Comparison of ENCODE assay signal across 8 cellular contexts in the genomic region with DNA sequence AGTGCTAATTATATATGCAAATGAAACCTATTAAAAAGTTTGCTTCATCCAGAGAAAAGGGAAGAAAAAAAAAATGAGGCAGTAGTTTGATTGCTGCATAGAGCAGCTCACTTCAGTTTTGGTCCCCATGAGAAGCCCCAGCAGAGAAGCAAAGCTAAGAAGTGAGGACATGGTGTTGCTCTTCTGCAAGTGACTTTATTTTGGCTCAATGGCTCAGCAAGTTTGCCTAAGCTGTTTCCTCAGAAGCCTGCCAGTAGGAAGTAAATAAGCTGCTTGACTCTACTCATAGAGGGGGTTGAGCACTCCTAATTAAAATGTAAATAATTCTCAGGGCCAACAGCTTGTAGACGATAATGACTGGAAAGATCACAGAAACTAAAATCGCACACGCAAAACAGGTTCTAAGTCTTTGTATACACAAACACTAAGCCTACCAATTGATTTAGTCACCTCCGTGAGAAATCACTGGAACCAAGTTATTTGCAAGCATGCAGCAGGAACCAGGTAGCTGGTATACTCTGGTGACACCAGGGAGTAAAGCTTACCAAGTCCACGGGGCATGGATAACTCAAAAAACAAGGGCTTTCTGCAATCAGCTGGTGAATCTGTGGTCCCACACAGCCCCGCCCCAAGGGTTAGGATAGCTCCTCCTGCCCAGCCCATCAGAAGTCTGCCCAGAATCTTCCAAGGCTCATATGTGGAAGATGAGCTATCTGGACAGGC. TPM values are rescaled to one million over a fixed set of nuclear protein-coding genes. Genes with fewer than 3 reads are reported as not detected.
A peak's percentile ranks its signal among the peaks of the same experiment; 100 is the strongest.
DNase-seq lines count a peak whose midpoint lies in the region; ATAC-seq and TF ChIP-seq lines count a peak whose summit lies in the region.

No MANE protein-coding gene starts in this region.

- no peak for TF ChIP-seq POLR2A in GM18505 (IDR thresholded peaks at IDR 0.05; ENCODE audit: borderline replicate concordance, extremely low read depth, insufficient read depth, insufficient read length)

- no peak overlapping the region for H3K4me3 ChIP-seq in right atrium auricular region
- no peak overlapping the region for H3K4me3 ChIP-seq in mesodermal cell (ENCODE audit: extremely low read depth, insufficient read depth, low read length, poor library complexity, severe bottlenecking)

- H3K9me3 Mint-ChIP-seq in activated T-helper 1 cell treated with anti-CD3 and anti-CD28 coated beads, Interleukin-12 subunit alpha, Interleukin-12 subunit beta, Interleukin-2, Interleukin-4 antibody, amounts not matched to agents 30 ng/mL and 10 ng/mL and 1 ng/mL, durations not matched to agents 14 hours and 24 hours and 36 hours, result no peaks in the 10 kb centered on the region
- H3K9me3 Mint-ChIP-seq in glutamatergic neuron (ENCODE audit: unreplicated experiment), result no peaks in the 10 kb centered on the region

- H3K4me1 Mint-ChIP-seq in activated T-helper 1 cell treated with anti-CD3 and anti-CD28 coated beads, Interleukin-12 subunit alpha, Interleukin-12 subunit beta, Interleukin-2, Interleukin-4 antibody, amounts not matched to agents 30 ng/mL and 10 ng/mL and 1 ng/mL, durations not matched to agents 14 hours and 24 hours and 36 hours (ENCODE audit: low read depth), result peaks cover 58% of the 10 kb centered on the region
- no peaks in the 10 kb centered on the region for H3K4me1 Mint-ChIP-seq in glutamatergic neuron (ENCODE audit: low read depth, unreplicated experiment)

- DNase-seq in Right ventricle myocardium superior (no peak), right atrium auricular region (ENCODE audit: low spot score) (no peak), glutamatergic neuron (no peak), cerebellum (ENCODE audit: low spot score) (no peak)
- DNase-seq in activated T-helper 1 cell treated with anti-CD3 and anti-CD28 coated beads, Interleukin-12 subunit alpha, Interleukin-12 subunit beta, Interleukin-2, Interleukin-4 antibody, amounts not matched to agents 30 ng/mL and 10 ng/mL and 1 ng/mL, durations not matched to agents 14 hours and 24 hours and 36 hours (ENCODE audit: low spot score), result no peak

- TF ChIP-seq CTCF in right atrium auricular region (IDR thresholded peaks at IDR 0.05) (no peak), glutamatergic neuron (IDR thresholded peaks at IDR 0.05; ENCODE audit: partially characterized antibody, unreplicated experiment) (no peak)

- peaks cover 7% of the 10 kb centered on the region for H3K36me3 Mint-ChIP-seq in activated T-helper 1 cell treated with anti-CD3 and anti-CD28 coated beads, Interleukin-12 subunit alpha, Interleukin-12 subunit beta, Interleukin-2, Interleukin-4 antibody, amounts not matched to agents 30 ng/mL and 10 ng/mL and 1 ng/mL, durations not matched to agents 14 hours and 24 hours and 36 hours (ENCODE audit: low read depth)
- H3K36me3 Mint-ChIP-seq in glutamatergic neuron (ENCODE audit: unreplicated experiment), result no peaks in the 10 kb centered on the region

- H3K27ac ChIP-seq in right atrium auricular region (no peak overlapping the region), mesodermal cell (ENCODE audit: low read depth, low read length, severe bottlenecking) (peak overlapping the region; percentile 90)

- H3K27me3 ChIP-seq in right atrium auricular region, result no peaks in the 10 kb centered on the region

- H3K9me3 ChIP-seq in right atrium auricular region, result no peaks in the 10 kb centered on the region
- no peaks in the 10 kb centered on the region for H3K9me3 ChIP-seq in mesodermal cell (ENCODE audit: control insufficient read depth, low read length)

- H3K4me1 ChIP-seq in right atrium auricular region (no peaks in the 10 kb centered on the region), mesodermal cell (ENCODE audit: control insufficient read depth, insufficient read depth, low read length, poor library complexity, severe bottlenecking) (peaks cover 42% of the 10 kb centered on the region)

- peak; percentile 39 for ATAC-seq in Right ventricle myocardium superior (ENCODE audit: poor library complexity)
- peak; percentile 22 for ATAC-seq in HG03342 (IDR thresholded peaks at IDR 0.05; ENCODE audit: unreplicated experiment)
- ATAC-seq in GM18505 (IDR thresholded peaks at IDR 0.05; ENCODE audit: unreplicated experiment), result no peak

- peak overlapping the region; percentile 84 for H3K27ac Mint-ChIP-seq in activated T-helper 1 cell treated with anti-CD3 and anti-CD28 coated beads, Interleukin-12 subunit alpha, Interleukin-12 subunit beta, Interleukin-2, Interleukin-4 antibody, amounts not matched to agents 30 ng/mL and 10 ng/mL and 1 ng/mL, durations not matched to agents 14 hours and 24 hours and 36 hours
- no peak overlapping the region for H3K27ac Mint-ChIP-seq in glutamatergic neuron (ENCODE audit: unreplicated experiment)

- peak overlapping the region; percentile 75 for H3K4me3 Mint-ChIP-seq in activated T-helper 1 cell treated with anti-CD3 and anti-CD28 coated beads, Interleukin-12 subunit alpha, Interleukin-12 subunit beta, Interleukin-2, Interleukin-4 antibody, amounts not matched to agents 30 ng/mL and 10 ng/mL and 1 ng/mL, durations not matched to agents 14 hours and 24 hours and 36 hours
- H3K4me3 Mint-ChIP-seq in glutamatergic neuron (ENCODE audit: unreplicated experiment), result no peak overlapping the region

- H3K27me3 Mint-ChIP-seq in activated T-helper 1 cell treated with anti-CD3 and anti-CD28 coated beads, Interleukin-12 subunit alpha, Interleukin-12 subunit beta, Interleukin-2, Interleukin-4 antibody, amounts not matched to agents 30 ng/mL and 10 ng/mL and 1 ng/mL, durations not matched to agents 14 hours and 24 hours and 36 hours (ENCODE audit: insufficient read depth), result peaks cover 2% of the 10 kb centered on the region
- no peaks in the 10 kb centered on the region for H3K27me3 Mint-ChIP-seq in glutamatergic neuron (ENCODE audit: unreplicated experiment)

- intact Hi-C loops in Right ventricle myocardium superior (cut with DNase I), result no loop called here
- intact Hi-C loops in activated T-helper 1 cell treated with anti-CD3 and anti-CD28 coated beads, Interleukin-12 subunit alpha, Interleukin-12 subunit beta, Interleukin-2, Interleukin-4 antibody, amounts not matched to agents 30 ng/mL and 10 ng/mL and 1 ng/mL, durations not matched to agents 14 hours and 24 hours and 36 hours (cut with micrococcal nuclease), result loop anchor here (5.0 kb wide), 1 partner anchor 446 kb away; no protein-coding TSS in a partner anchor

- H3K36me3 ChIP-seq in right atrium auricular region (no peaks in the 10 kb centered on the region), mesodermal cell (ENCODE audit: control insufficient read depth, insufficient read depth, low read length) (no peaks in the 10 kb centered on the region)

- 65 to 72% methylated on average over 6 of the region's 6 CpGs for WGBS in mesodermal cell (ENCODE audit: insufficient coverage in 2 of 2), 2 experiments

RNA-seq across cellular contexts. Expression of a gene that starts 39.7 kb away (rescaled TPM):
- 3.7 TPM for total RNA-seq in Right ventricle myocardium superior
- 1 to 10 TPM; 2.2 to 6.0 TPM for total RNA-seq in right atrium auricular region
- total RNA-seq in activated T-helper 1 cell treated with anti-CD3 and anti-CD28 coated beads, Interleukin-12 subunit alpha, Interleukin-12 subunit beta, Interleukin-2, Interleukin-4 antibody, amounts not matched to agents 30 ng/mL and 10 ng/mL and 1 ng/mL, durations not matched to agents 14 hours and 24 hours and 36 hours, result 51.0 and 58.4 TPM in 2 replicates
- polyA plus RNA-seq in mesodermal cell (2013, experiment 1 of 2), result 11.9 TPM
- 11.7 TPM for polyA plus RNA-seq in mesodermal cell (2013, experiment 2 of 2)
- 13.0 TPM for total RNA-seq in glutamatergic neuron (ENCODE audit: unreplicated experiment)
- 15.3 TPM for total RNA-seq in cerebellum
